In the genomic region with DNA sequence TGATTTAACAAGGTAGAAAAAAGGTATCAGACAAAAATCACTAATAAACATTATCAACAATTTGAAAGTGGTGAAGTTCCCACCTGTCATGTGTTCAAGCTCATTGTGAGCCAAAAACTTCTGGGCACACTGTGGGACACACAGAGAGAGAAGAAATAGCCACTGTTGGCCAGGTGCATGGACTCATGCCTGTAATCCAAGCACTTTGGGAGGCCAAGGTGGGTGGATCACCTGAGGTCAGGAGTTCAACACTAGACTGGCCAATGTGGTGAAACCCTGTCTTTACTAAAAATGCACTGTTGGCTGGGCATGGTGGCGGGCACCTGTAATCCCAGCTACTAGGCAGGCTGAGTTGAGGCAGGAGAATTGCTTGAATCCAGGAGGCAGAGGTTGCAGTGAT, we compare ENCODE assay signal across 24 cellular contexts.
"Had no signal": no experiment of that assay in that cellular context is flagged by ENCODE, and none has a peak within 500 bp of the region (broad histone marks: within the 10 kb centered on the region; RNA-seq: fewer than 3 reads in every experiment).

No MANE protein-coding gene starts in this region.

- H3K27me3 Mint-ChIP-seq: stimulated activated memory B cell treated with anti-CD40 and anti-IgM and Interleukin-4, amounts not matched to agents 10 μg/mL and 1 μg/mL and 100 μg/mL, for 72 hours; stimulated activated naive B cell treated with anti-CD40 and anti-IgM and Interleukin-4, amounts not matched to agents 10 μg/mL and 1 μg/mL and 100 μg/mL, for 72 hours; stimulated activated naive CD8-positive, alpha-beta T cell treated with anti-CD3 and anti-CD28 coated beads, Interleukin-15, amount 100 ng/mL, for 72 hours; stimulated activated naive CD8-positive, alpha-beta T cell treated with anti-CD3 and anti-CD28 coated beads, Interleukin-15, Interleukin-2, amounts not matched to agents 100 ng/mL and 50 ng/mL, for 24 hours had no signal

- H3K36me3 Mint-ChIP-seq: stimulated activated effector memory CD8-positive, alpha-beta T cell treated with anti-CD3 and anti-CD28 coated beads, Interleukin-12 subunit alpha, Interleukin-12 subunit beta, amount 100 ng/mL, for 72 hours; stimulated activated memory B cell treated with anti-CD40 and anti-IgM and Interleukin-4, amounts not matched to agents 10 μg/mL and 1 μg/mL and 100 μg/mL, for 72 hours; stimulated activated naive B cell treated with anti-CD40 and anti-IgM and Interleukin-4, amounts not matched to agents 10 μg/mL and 1 μg/mL and 100 μg/mL, for 72 hours; type B pancreatic cell had no signal

- H3K4me3 Mint-ChIP-seq: stimulated activated effector memory CD8-positive, alpha-beta T cell treated with anti-CD3 and anti-CD28 coated beads, Interleukin-12 subunit alpha, Interleukin-12 subunit beta, amount 100 ng/mL, for 72 hours; stimulated activated memory B cell treated with anti-CD40 and anti-IgM and Interleukin-4, amounts not matched to agents 10 μg/mL and 1 μg/mL and 100 μg/mL, for 72 hours; stimulated activated naive B cell treated with anti-CD40 and anti-IgM and Interleukin-4, amounts not matched to agents 10 μg/mL and 1 μg/mL and 100 μg/mL, for 72 hours; stimulated activated naive CD8-positive, alpha-beta T cell treated with anti-CD3 and anti-CD28 coated beads, Interleukin-15, amount 100 ng/mL, for 72 hours; stimulated activated naive CD8-positive, alpha-beta T cell treated with anti-CD3 and anti-CD28 coated beads, Interleukin-15, Interleukin-2, amounts not matched to agents 100 ng/mL and 50 ng/mL, for 24 hours; type B pancreatic cell had no signal

- H3K4me1 Mint-ChIP-seq: stimulated activated effector memory CD8-positive, alpha-beta T cell treated with anti-CD3 and anti-CD28 coated beads, Interleukin-12 subunit alpha, Interleukin-12 subunit beta, amount 100 ng/mL, for 72 hours; stimulated activated memory B cell treated with anti-CD40 and anti-IgM and Interleukin-4, amounts not matched to agents 10 μg/mL and 1 μg/mL and 100 μg/mL, for 72 hours; stimulated activated naive B cell treated with anti-CD40 and anti-IgM and Interleukin-4, amounts not matched to agents 10 μg/mL and 1 μg/mL and 100 μg/mL, for 72 hours; stimulated activated naive CD8-positive, alpha-beta T cell treated with anti-CD3 and anti-CD28 coated beads, Interleukin-15, amount 100 ng/mL, for 72 hours had no signal

- H3K27ac Mint-ChIP-seq: stimulated activated effector memory CD8-positive, alpha-beta T cell treated with anti-CD3 and anti-CD28 coated beads, Interleukin-12 subunit alpha, Interleukin-12 subunit beta, amount 100 ng/mL, for 72 hours; stimulated activated memory B cell treated with anti-CD40 and anti-IgM and Interleukin-4, amounts not matched to agents 10 μg/mL and 1 μg/mL and 100 μg/mL, for 72 hours; stimulated activated naive B cell treated with anti-CD40 and anti-IgM and Interleukin-4, amounts not matched to agents 10 μg/mL and 1 μg/mL and 100 μg/mL, for 72 hours; stimulated activated naive CD8-positive, alpha-beta T cell treated with anti-CD3 and anti-CD28 coated beads, Interleukin-15, Interleukin-2, amounts not matched to agents 100 ng/mL and 50 ng/mL, for 24 hours; type B pancreatic cell had no signal

- ATAC-seq: stimulated activated effector memory CD8-positive, alpha-beta T cell treated with anti-CD3 and anti-CD28 coated beads, Interleukin-12 subunit alpha, Interleukin-12 subunit beta, amount 100 ng/mL, for 72 hours; stimulated activated memory B cell treated with anti-CD40 and anti-IgM and Interleukin-4, amounts not matched to agents 10 μg/mL and 1 μg/mL and 100 μg/mL, for 72 hours; stimulated activated naive B cell treated with anti-CD40 and anti-IgM and Interleukin-4, amounts not matched to agents 10 μg/mL and 1 μg/mL and 100 μg/mL, for 72 hours; stimulated activated naive CD8-positive, alpha-beta T cell treated with anti-CD3 and anti-CD28 coated beads, Interleukin-15, amount 100 ng/mL, for 72 hours; stimulated activated naive CD8-positive, alpha-beta T cell treated with anti-CD3 and anti-CD28 coated beads, Interleukin-15, Interleukin-2, amounts not matched to agents 100 U/mL and 50 U/mL, for 24 hours; upper lobe of right lung had no signal

- DNase-seq: stimulated activated CD4-positive, alpha-beta T cell treated with anti-CD3 and anti-CD28 coated beads, Interleukin-2, amount 100 ng/mL, for 48 hours; stimulated activated CD4-positive, alpha-beta T cell treated with anti-CD3 and anti-CD28 coated beads, Interleukin-4, amount 100 ng/mL, for 1 hour; stimulated activated CD4-positive, alpha-beta T cell treated with anti-CD3 and anti-CD28 coated beads, Interleukin-4, amount 100 ng/mL, for 24 hours; stimulated activated CD4-positive, alpha-beta T cell treated with anti-CD3 and anti-CD28 coated beads, Interleukin-4, amount 100 ng/mL, for 4 hours; stimulated activated CD8-positive, alpha-beta memory T cell treated with anti-CD3 and anti-CD28 coated beads, Interleukin-4, amount 100 ng/mL, for 48 hours; stimulated activated naive B cell treated with anti-CD40 and anti-IgM and Interleukin-4, amounts not matched to agents 10 μg/mL and 1 μg/mL and 100 μg/mL, for 72 hours; stimulated activated naive CD4-positive, alpha-beta T cell; stimulated activated naive CD4-positive, alpha-beta T cell treated with Interleukin-2 at 50 U/mL for 16 hours; stimulated activated naive CD8-positive, alpha-beta T cell treated with anti-CD3 and anti-CD28 coated beads, Interleukin-15, amount 100 ng/mL, for 72 hours; stimulated activated naive CD8-positive, alpha-beta T cell treated with anti-CD3 and anti-CD28 coated beads, Interleukin-15, Interleukin-2, amounts not matched to agents 100 U/mL and 50 U/mL, for 24 hours; stomach; substantia nigra; testis; thyroid gland; tibial artery; transverse colon; trophoblast cell; upper lobe of left lung; upper lobe of right lung; uterus had no signal

- H3K9me3 Mint-ChIP-seq: stimulated activated naive CD8-positive, alpha-beta T cell treated with anti-CD3 and anti-CD28 coated beads, Interleukin-15, amount 100 ng/mL, for 72 hours; type B pancreatic cell had no signal
